8 cellular contexts compared by ENCODE assay signal in the genomic region with DNA sequence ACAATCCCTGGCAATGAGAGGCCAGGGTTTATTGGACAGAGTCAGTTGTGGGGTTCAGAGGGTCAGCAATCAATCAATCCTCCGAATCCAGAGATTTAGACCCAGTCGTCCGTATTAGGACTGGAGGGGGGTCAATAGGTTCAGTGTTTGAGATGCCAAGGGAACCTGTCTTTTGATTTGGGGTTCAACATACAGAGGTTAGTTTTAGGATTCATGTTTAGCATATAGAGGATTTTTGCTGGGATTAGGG. TPM values are rescaled to one million over a fixed set of nuclear protein-coding genes. Genes with fewer than 3 reads are reported as not detected.
A peak's percentile ranks its signal among the peaks of the same experiment; 100 is the strongest.
DNase-seq lines count a peak whose midpoint lies in the region; ATAC-seq and TF ChIP-seq lines count a peak whose summit lies in the region.

No MANE protein-coding gene starts in this region.

- peak overlapping the region; percentile 95 for H3K9ac ChIP-seq in SK-N-MC (ENCODE audit: insufficient read length)

- DNase-seq in SK-N-MC (ENCODE audit: low read depth, low spot score), result no peak
- DNase-seq in fibroblast of the aortic adventitia (ENCODE audit: low read depth), result no peak
- no peak for DNase-seq in skeletal muscle cell (ENCODE audit: low read depth)
- no peak for DNase-seq in dermis blood vessel endothelial cell
- DNase-seq in OCI-M2 (lab: John Stamatoyannopoulos, UW; ENCODE audit: unreplicated experiment), result no peak

- H3K36me3 ChIP-seq in SK-N-MC (ENCODE audit: insufficient read depth, low read length), result no peaks in the 10 kb centered on the region

- H3K27ac ChIP-seq in SK-N-MC, result peak overlapping the region; percentile 26; the same call in 1 of the 2 replicates

- no peaks in the 10 kb centered on the region for H3K9me3 ChIP-seq in SK-N-MC (ENCODE audit: low read depth, low read length)

- peak; percentile 4 for ATAC-seq in GM19351 (IDR thresholded peaks at IDR 0.05; ENCODE audit: unreplicated experiment)
- ATAC-seq in HG02852 (IDR thresholded peaks at IDR 0.05; ENCODE audit: unreplicated experiment), result no peak
- ATAC-seq in HG03139 (IDR thresholded peaks at IDR 0.05; ENCODE audit: unreplicated experiment), result no peak

- H3K4me3 ChIP-seq in SK-N-MC (peak overlapping the region; percentile 85), fibroblast of the aortic adventitia (ENCODE audit: low read depth, low read length) (peak overlapping the region; percentile 84), skeletal muscle cell (ENCODE audit: low read depth, low read length) (peak overlapping the region; percentile 74)

- no peak for TF ChIP-seq CTCF in fibroblast of the aortic adventitia (IDR thresholded peaks at IDR 0.05; ENCODE audit: insufficient read depth, low read length)

RNA-seq across cellular contexts. Expression of gene GMPPA, which starts 0.3 kb away (rescaled TPM):
- total RNA-seq in fibroblast of the aortic adventitia (ENCODE audit: low replicate concordance) (16.6 and 66.3 TPM in 2 replicates), dermis blood vessel endothelial cell (33.4 and 34.5 TPM in 2 replicates)

RNA-seq across cellular contexts. Expression of gene ASIC4, which starts 15.3 kb away (rescaled TPM):
- total RNA-seq in fibroblast of the aortic adventitia (ENCODE audit: low replicate concordance), result not detected in 2 replicates
- not detected in 2 replicates for total RNA-seq in dermis blood vessel endothelial cell

RNA-seq across cellular contexts. Expression of gene CHPF, which starts 44.6 kb away (rescaled TPM):
- total RNA-seq in fibroblast of the aortic adventitia (ENCODE audit: low replicate concordance) (62.4 and 271 TPM in 2 replicates), dermis blood vessel endothelial cell (0.84 and 3.2 TPM in 2 replicates)

RNA-seq across cellular contexts. Expression of gene TMEM198, which starts 44.8 kb away (rescaled TPM):
- total RNA-seq in fibroblast of the aortic adventitia (ENCODE audit: low replicate concordance) (1.1 and 2.8 TPM in 2 replicates), dermis blood vessel endothelial cell (under 0.01 TPM in 1 of 2 replicates, not detected in the other)

Comparison
In these comparisons a context has a peak if more than half of its experiments do, and no peak if none do; other contexts are left out.
1. RNA of gene CHPF, which starts 44.6 kb away (total RNA-seq): 62.4 to 271 TPM in fibroblast of the aortic adventitia; 0.84 to 3.2 TPM in dermis blood vessel endothelial cell; every median in the first group is over 10 times any median in the second.
2. Peak in every context shown above with its lines, with median percentiles within 50 percentile points of each other: H3K4me3 ChIP-seq.